ENCODE assay signal across 19 cellular contexts in the genomic region with DNA sequence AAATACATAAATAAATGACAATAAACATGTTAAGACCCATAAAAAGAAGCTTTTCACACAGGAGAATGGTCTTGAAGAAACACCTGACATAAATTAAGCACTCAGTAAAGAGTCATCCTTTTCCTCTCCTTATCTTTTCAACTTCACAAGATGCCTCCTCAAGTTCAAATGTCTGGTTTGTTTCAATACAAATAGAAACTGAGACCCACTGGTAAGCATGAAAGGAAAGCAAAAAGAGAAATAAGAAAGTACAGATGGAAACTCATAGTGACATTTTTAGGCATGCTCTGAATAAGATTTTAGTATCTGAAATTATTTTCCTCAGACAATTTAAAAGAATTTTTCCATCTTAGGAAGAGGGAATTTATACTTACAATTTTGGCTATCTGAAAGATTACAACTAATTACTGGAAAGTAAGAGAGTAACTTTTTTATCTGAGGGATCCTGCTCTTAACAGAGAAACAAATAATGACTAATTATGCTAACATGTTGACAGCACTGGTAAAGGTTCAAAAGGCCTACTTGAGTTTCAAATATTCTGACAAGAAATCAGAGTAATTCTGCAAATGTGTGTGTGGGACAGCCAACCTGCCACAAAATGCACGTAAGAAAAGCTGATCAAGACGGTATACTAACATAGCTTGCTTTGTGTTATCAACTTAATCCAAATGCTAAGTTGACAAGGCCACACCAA.
"Had no signal": no experiment of that assay in that cellular context is flagged by ENCODE, and none has a peak within 500 bp of the region (broad histone marks: within the 10 kb centered on the region; RNA-seq: fewer than 3 reads in every experiment).

No MANE protein-coding gene starts in this region.

- H3K36me3 ChIP-seq: ascending aorta, tibial nerve, vagina, WERI-Rb-1 had no signal

- ATAC-seq: activated CD4-positive, alpha-beta T cell treated with anti-CD3 and anti-CD28 coated beads for 36 hours; activated naive CD8-positive, alpha-beta T cell treated with anti-CD3 and anti-CD28 coated beads, Interleukin-2, amount 50 U/mL, for 24 hours; left ventricle myocardium superior; natural killer cell treated with Interleukin-12 subunit alpha and Interleukin-12 subunit beta and Interleukin-15 and Interleukin-18, amount 100 ng/mL, for 72 hours; right cardiac atrium; stimulated activated effector memory CD8-positive, alpha-beta T cell treated with anti-CD3 and anti-CD28 coated beads, Interleukin-12 subunit alpha, Interleukin-12 subunit beta, amount 100 ng/mL, for 72 hours had no signal

- H3K4me3 ChIP-seq: ascending aorta, smooth muscle cell, tibial nerve, vagina had no signal

- H3K27ac ChIP-seq: ascending aorta, tibial nerve, vagina, WERI-Rb-1 had no signal

- DNase-seq: activated CD4-positive, alpha-beta memory T cell treated with anti-CD3 and anti-CD28 coated beads, Interleukin-2, amount 10 ng/mL, durations not matched to agents 7 days and 5 days; activated CD4-positive, alpha-beta T cell treated with anti-CD3 and anti-CD28 coated beads for 36 hours; activated CD8-positive, alpha-beta memory T cell treated with anti-CD3 and anti-CD28 coated beads, Interleukin-2, amount 50 U/mL, for 48 hours; activated naive CD4-positive, alpha-beta T cell; activated naive CD8-positive, alpha-beta T cell treated with anti-CD3 and anti-CD28 coated beads, Interleukin-2, amount 50 U/mL, for 24 hours; left ventricle myocardium superior; mesenchymal stem cell; nucleus accumbens; right cardiac atrium; WERI-Rb-1 had no signal

- H3K27me3 ChIP-seq: ascending aorta, tibial nerve, vagina had no signal

- FAIRE-seq: colon, frontal cortex, keratinocyte had no signal

- H3K4me2 ChIP-seq: smooth muscle cell had no signal

- H3K4me1 ChIP-seq: ascending aorta, tibial nerve, vagina had no signal

- H3K9me3 ChIP-seq: ascending aorta, vagina had no signal
